ENCODE assay signal across 32 cellular contexts in genomic region chr14:93025055-93025454, GRCh38.
DNase-seq lines count a peak whose midpoint lies in the region; ATAC-seq and TF ChIP-seq lines count a peak whose summit lies in the region.
"Had no signal": no experiment of that assay in that cellular context is flagged by ENCODE, and none has a peak within 500 bp of the region (broad histone marks: within the 10 kb centered on the region; RNA-seq: fewer than 3 reads in every experiment).

No MANE protein-coding gene starts in this region.

- WGBS in neuronal stem cell (ENCODE audit: extremely low coverage in 2 of 2, insufficient read length in 2 of 2, insufficient replicate concordance in 1 of 2), 2 donors = no CpG with 5 or more reads among the region's 9 CpGs

- H4K8ac ChIP-seq in neuronal stem cell (ENCODE audit: low read depth, low read length) = no peak overlapping the region

- H3K4ac ChIP-seq in neuronal stem cell (ENCODE audit: low read length) = no peak overlapping the region

- no peak overlapping the region for H3K4me3 ChIP-seq in CD8-positive, alpha-beta T cell (ENCODE audit: low read depth, low read length)
- H3K4me3 ChIP-seq in neuronal stem cell (ENCODE audit: low read length in 2 of 2) = no peak overlapping the region
- H3K4me3 ChIP-seq in mucosa of descending colon = no peak overlapping the region
- H3K4me3 ChIP-seq: esophagus squamous epithelium, heart left ventricle, left ventricle myocardium inferior, smooth muscle cell, upper lobe of right lung had no signal

- H3K27me3 Mint-ChIP-seq in CD14-positive monocyte (ENCODE audit: low read depth in 3 of 3) = peaks cover 0 to 2% (median 2%) of the 10 kb centered on the region in 3 donors
- no peaks in the 10 kb centered on the region for H3K27me3 Mint-ChIP-seq in CD8-positive, alpha-beta T cell (ENCODE audit: low read depth)
- H3K27me3 Mint-ChIP-seq in activated naive CD8-positive, alpha-beta T cell = no peaks in the 10 kb centered on the region

- intact Hi-C loops in CD14-positive monocyte (cut with micrococcal nuclease) = no loop called here
- intact Hi-C loops in CD8-positive, alpha-beta T cell (cut with DNase I, micrococcal nuclease) = no loop called here
- intact Hi-C loops in mucosa of descending colon (cut with DNase I, micrococcal nuclease) = no loop called here

- no peaks in the 10 kb centered on the region for H3K27me3 ChIP-seq in CD8-positive, alpha-beta T cell (ENCODE audit: insufficient read depth, low read length)
- no peaks in the 10 kb centered on the region for H3K27me3 ChIP-seq in neuronal stem cell (ENCODE audit: control insufficient read depth in 3 of 3, insufficient read depth in 3 of 3, low read depth in 1 of 3, low read length in 3 of 3)
- H3K27me3 ChIP-seq: BE2C, esophagus squamous epithelium, foreskin keratinocyte, heart left ventricle, neutrophil, upper lobe of right lung had no signal

- ATAC-seq in CD8-positive, alpha-beta T cell = peak; percentile 92
- ATAC-seq in mucosa of descending colon (no peak), HG03175 (IDR thresholded peaks at IDR 0.05; ENCODE audit: unreplicated experiment) (no peak), HG02678 (IDR thresholded peaks at IDR 0.05; ENCODE audit: unreplicated experiment) (no peak)
- ATAC-seq: foreskin keratinocyte, HCT116, heart left ventricle, Panc1, right cardiac atrium, upper lobe of right lung had no signal

- no peaks in the 10 kb centered on the region for H3K9me3 ChIP-seq in CD8-positive, alpha-beta T cell (ENCODE audit: low read length)
- H3K9me3 ChIP-seq in neuronal stem cell (replicated peaks in 1 of 2; ENCODE audit: control insufficient read depth in 2 of 2, insufficient read depth in 1 of 2, low read depth in 1 of 2, low read length in 2 of 2) (no peaks in the 10 kb centered on the region), mucosa of descending colon (no peaks in the 10 kb centered on the region)
- H3K9me3 ChIP-seq: BE2C, esophagus squamous epithelium, heart left ventricle, left ventricle myocardium inferior, neutrophil, upper lobe of right lung had no signal

- peaks cover 7% of the 10 kb centered on the region for H3K79me1 ChIP-seq in neuronal stem cell (ENCODE audit: low read depth, low read length)

- H3K14ac ChIP-seq in neuronal stem cell (ENCODE audit: low read length) = no peak overlapping the region

- peaks cover 0 to 4% (median 0%) of the 10 kb centered on the region in 7 donors for H3K9me3 Mint-ChIP-seq in CD14-positive monocyte
- no peaks in the 10 kb centered on the region for H3K9me3 Mint-ChIP-seq in CD8-positive, alpha-beta T cell
- no peaks in the 10 kb centered on the region for H3K9me3 Mint-ChIP-seq in activated naive CD8-positive, alpha-beta T cell (ENCODE audit: low read depth)

- H3K4me3 Mint-ChIP-seq in CD14-positive monocyte = no peak overlapping the region
- H3K4me3 Mint-ChIP-seq in CD8-positive, alpha-beta T cell = peak overlapping the region; percentile 43
- H3K4me3 Mint-ChIP-seq in activated naive CD8-positive, alpha-beta T cell = peak overlapping the region; percentile 18

- no peak overlapping the region for H2BK5ac ChIP-seq in neuronal stem cell (ENCODE audit: low read length)

- H3K27ac ChIP-seq in CD8-positive, alpha-beta T cell (ENCODE audit: low read depth, low read length) = peak overlapping the region; percentile 15
- no peak overlapping the region for H3K27ac ChIP-seq in neuronal stem cell (replicated peaks; ENCODE audit: low read length)
- H3K27ac ChIP-seq: esophagus squamous epithelium, foreskin keratinocyte, heart left ventricle, left ventricle myocardium inferior, neutrophil, upper lobe of right lung had no signal

- no peak overlapping the region for H4K91ac ChIP-seq in neuronal stem cell (ENCODE audit: low read depth, low read length, poor library complexity)

- no peak overlapping the region for H2AFZ ChIP-seq in neuronal stem cell (ENCODE audit: low read length)

- no peak overlapping the region for H2BK12ac ChIP-seq in neuronal stem cell (ENCODE audit: low read length)

- H3K4me2 ChIP-seq in neuronal stem cell (ENCODE audit: insufficient read depth, low read length, poor library complexity, severe bottlenecking) = no peak overlapping the region
- H3K4me2 ChIP-seq: smooth muscle cell had no signal

- peaks cover 21% of the 10 kb centered on the region for H3K4me1 ChIP-seq in CD8-positive, alpha-beta T cell (ENCODE audit: insufficient read depth, low read length)
- H3K4me1 ChIP-seq in neuronal stem cell (ENCODE audit: control insufficient read depth in 2 of 2, insufficient read depth in 1 of 2, low read depth in 1 of 2, low read length in 2 of 2) (peaks cover 14 to 15% of the 10 kb centered on the region in 2 donors), mucosa of descending colon (ENCODE audit: low read depth) (peaks cover 7% of the 10 kb centered on the region)
- H3K4me1 ChIP-seq: foreskin keratinocyte, upper lobe of right lung had no signal

- CTCF ChIA-PET in CD8-positive, alpha-beta T cell (lab: Charles Lee) = interaction anchor here (2.0 to 3.6 kb wide), 2 partner anchors 9 to 88 kb away, joined by 6 to 15 read pairs; no protein-coding TSS in a partner anchor

- POLR2A ChIA-PET in CD8-positive, alpha-beta T cell (lab: Charles Lee) = interaction anchor here (1.7 kb wide), 1 partner anchor 88 kb away, joined by 3 read pairs; no protein-coding TSS in a partner anchor

- H2BK120ac ChIP-seq in neuronal stem cell (ENCODE audit: low read depth, low read length) = peak overlapping the region; percentile 35

- TF ChIP-seq CTCF in CD14-positive monocyte (IDR thresholded peaks at IDR 0.05) = no peak
- TF ChIP-seq CTCF in CD8-positive, alpha-beta T cell (IDR thresholded peaks at IDR 0.05) = no peak
- TF ChIP-seq CTCF in mucosa of descending colon (IDR thresholded peaks at IDR 0.05) = no peak

- H3K4me1 Mint-ChIP-seq in CD14-positive monocyte = peaks cover 19% of the 10 kb centered on the region
- peaks cover 32% of the 10 kb centered on the region for H3K4me1 Mint-ChIP-seq in CD8-positive, alpha-beta T cell (ENCODE audit: low read depth)
- H3K4me1 Mint-ChIP-seq in activated naive CD8-positive, alpha-beta T cell (ENCODE audit: low read depth) = peaks cover 44% of the 10 kb centered on the region

- no peak overlapping the region for H2BK15ac ChIP-seq in neuronal stem cell (ENCODE audit: low read length)

- H3K23ac ChIP-seq in neuronal stem cell (ENCODE audit: low read depth, low read length, poor library complexity) = no peak overlapping the region

- H3K18ac ChIP-seq in neuronal stem cell (ENCODE audit: low read length) = no peak overlapping the region

- peaks cover 33 to 69% of the 10 kb centered on the region in 2 donors for H3K36me3 Mint-ChIP-seq in CD14-positive monocyte
- H3K36me3 Mint-ChIP-seq in CD8-positive, alpha-beta T cell = peaks cover 2% of the 10 kb centered on the region
- peaks cover 3% of the 10 kb centered on the region for H3K36me3 Mint-ChIP-seq in activated naive CD8-positive, alpha-beta T cell

- no peak overlapping the region for H3K9ac ChIP-seq in neuronal stem cell (ENCODE audit: low read depth, low read length, poor library complexity)

- peak overlapping the region; percentile 23 for H2AK5ac ChIP-seq in neuronal stem cell (ENCODE audit: low read depth, low read length)

- no peak for DNase-seq in CD14-positive monocyte (ENCODE audit: low spot score)
- DNase-seq in CD8-positive, alpha-beta T cell = peak in 5 of 7 experiments; percentile 24 to 56 (median 31)
- DNase-seq in neuronal stem cell (ENCODE audit: low spot score) = no peak
- DNase-seq in ecto neural progenitor cell (ENCODE audit: low spot score) = no peak
- no peak for DNase-seq in mucosa of descending colon
- DNase-seq: activated CD4-positive, alpha-beta T cell treated with anti-CD3 and anti-CD28 coated beads, Interleukin-2, amount 50 U/mL, for 4 hours; activated effector memory CD4-positive, alpha-beta T cell treated with anti-CD3 and anti-CD28 coated beads, Interleukin-2, amount 50 U/mL, for 16 hours; BE2C; COR-L47; DMS53; esophagus squamous epithelium; foreskin keratinocyte; heart left ventricle; IMR-90; islet precursor cell; left ventricle myocardium inferior; mesendoderm; NCI-H1048; NCI-H2107; NCI-H446; NCI-H748 treated with DMSO at 0.1 percent for 48 hours; SIG-M5; T-helper 9 cell; upper lobe of right lung had no signal

- H3K36me3 ChIP-seq in CD8-positive, alpha-beta T cell (ENCODE audit: insufficient read depth, low read length) = no peaks in the 10 kb centered on the region
- H3K36me3 ChIP-seq in neuronal stem cell (replicated peaks in 1 of 2; ENCODE audit: control insufficient read depth in 2 of 2, insufficient read depth in 2 of 2, low read length in 2 of 2) (no peaks in the 10 kb centered on the region), mucosa of descending colon (ENCODE audit: low read depth) (no peaks in the 10 kb centered on the region)
- H3K36me3 ChIP-seq: BE2C, esophagus squamous epithelium, heart left ventricle, left ventricle myocardium inferior, upper lobe of right lung had no signal

- H3K27ac Mint-ChIP-seq in CD14-positive monocyte = peak overlapping the region in 4 of 7 donors; percentile 11 to 46 (median 44)
- H3K27ac Mint-ChIP-seq in CD8-positive, alpha-beta T cell = peak overlapping the region; percentile 92
- H3K27ac Mint-ChIP-seq in activated naive CD8-positive, alpha-beta T cell = peak overlapping the region; percentile 81

Comparison
In these comparisons a context has a peak if more than half of its experiments do, and no peak if none do; other contexts are left out.
1. DNase-seq: peak in CD8-positive, alpha-beta T cell (5 of 7); none in CD14-positive monocyte (single experiment), neuronal stem cell (single experiment), ecto neural progenitor cell (single experiment) and mucosa of descending colon (0 of 3).
2. H3K4me3 Mint-ChIP-seq: peak in CD8-positive, alpha-beta T cell (single experiment) and activated naive CD8-positive, alpha-beta T cell (single experiment); none in CD14-positive monocyte (0 of 2).
3. Peak in every context shown above with its lines, with median percentiles within 50 percentile points of each other: H3K27ac Mint-ChIP-seq.